In genomic region chr17:79696159-79696982, GRCh38 we compare ENCODE assay signal across 12 cellular contexts. TPM values are rescaled to one million over a fixed set of nuclear protein-coding genes. Genes with fewer than 3 reads are reported as not detected.
DNase-seq lines count a peak whose midpoint lies in the region; ATAC-seq and TF ChIP-seq lines count a peak whose summit lies in the region.
"Had no signal": no experiment of that assay in that cellular context is flagged by ENCODE, and none has a peak within 500 bp of the region (broad histone marks: within the 10 kb centered on the region; RNA-seq: fewer than 3 reads in every experiment).

No MANE protein-coding gene starts in this region.

- H3K14ac ChIP-seq in neuronal stem cell (ENCODE audit: low read length): no peak overlapping the region

- H3K27me3 ChIP-seq in neuronal stem cell (ENCODE audit: control insufficient read depth in 3 of 3, insufficient read depth in 3 of 3, low read depth in 1 of 3, low read length in 3 of 3): peaks cover 0 to 43% (median 0%) of the 10 kb centered on the region in 3 experiments
- peaks cover 14% of the 10 kb centered on the region for H3K27me3 ChIP-seq in A673 (replicated peaks; ENCODE audit: insufficient read depth, low read depth, low read length, poor library complexity)

- POLR2A ChIA-PET in A673 (lab: Charles Lee; ENCODE audit: low non-redundant PET): no interaction called here

- intact Hi-C loops in left cardiac atrium (cut with DNase I): no loop called here
- intact Hi-C loops in cardiac septum (cut with DNase I): no loop called here
- intact Hi-C loops in A673 (cut with micrococcal nuclease; ENCODE audit: unreplicated experiment): no loop called here

- H3K27ac ChIP-seq in neuronal stem cell (replicated peaks; ENCODE audit: low read length) (no peak overlapping the region), A673 (ENCODE audit: low read depth, low read length, poor library complexity, severe bottlenecking) (no peak overlapping the region)

- no peak overlapping the region for H2AFZ ChIP-seq in neuronal stem cell (ENCODE audit: low read length)

- no peak for DNase-seq in left cardiac atrium
- DNase-seq in cardiac septum (ENCODE audit: low spot score): no peak
- peak; percentile 54 for DNase-seq in cerebellum (ENCODE audit: low spot score)
- DNase-seq in neuronal stem cell (ENCODE audit: low spot score): no peak
- no peak for DNase-seq in activated T-cell treated with anti-CD3 and anti-CD28 coated beads, Interleukin-2, amount 50 U/mL, for 48 hours
- no peak for DNase-seq in NCI-H2107 treated with DMSO at 0.1 percent for 48 hours (lab: John Stamatoyannopoulos, UW; ENCODE audit: unreplicated experiment)
- DNase-seq in A673 (ENCODE audit: low spot score): no peak
- DNase-seq: activated CD4-positive, alpha-beta T cell treated with anti-CD3 and anti-CD28 coated beads for 48 hours; foreskin melanocyte; mesendoderm; NCI-H1048 had no signal

- no peak overlapping the region for H3K18ac ChIP-seq in neuronal stem cell (ENCODE audit: low read length)

- H3K9ac ChIP-seq in neuronal stem cell (ENCODE audit: low read depth, low read length, poor library complexity): no peak overlapping the region

- no peaks in the 10 kb centered on the region for H3K79me1 ChIP-seq in neuronal stem cell (ENCODE audit: low read depth, low read length)

- H3K4me3 ChIP-seq in neuronal stem cell (ENCODE audit: low read length in 2 of 2) (no peak overlapping the region), A673 (ENCODE audit: low read depth, low read length, poor library complexity, severe bottlenecking) (no peak overlapping the region)

- no peak overlapping the region for H2BK5ac ChIP-seq in neuronal stem cell (ENCODE audit: low read length)

- peaks cover 0 to 3% of the 10 kb centered on the region in 2 donors for H3K9me3 ChIP-seq in neuronal stem cell (replicated peaks in 1 of 2; ENCODE audit: control insufficient read depth in 2 of 2, insufficient read depth in 1 of 2, low read depth in 1 of 2, low read length in 2 of 2)
- H3K9me3 ChIP-seq in A673 (ENCODE audit: low read depth, low read length, poor library complexity, severe bottlenecking): no peaks in the 10 kb centered on the region

- H3K4me1 ChIP-seq in neuronal stem cell (ENCODE audit: control insufficient read depth in 2 of 2, insufficient read depth in 1 of 2, low read depth in 1 of 2, low read length in 2 of 2): peaks cover 0 to 2% of the 10 kb centered on the region in 2 donors
- H3K4me1 ChIP-seq in A673 (ENCODE audit: insufficient read depth, low read length, poor library complexity, severe bottlenecking): no peaks in the 10 kb centered on the region

- no peak overlapping the region for H4K91ac ChIP-seq in neuronal stem cell (ENCODE audit: low read depth, low read length, poor library complexity)

- ATAC-seq in left cardiac atrium (peak; percentile 36 to 78), GM19463 (IDR thresholded peaks at IDR 0.05; ENCODE audit: unreplicated experiment) (no peak)

- CTCF ChIA-PET in A673 (lab: Charles Lee): no interaction called here

- no peak overlapping the region for H2BK12ac ChIP-seq in neuronal stem cell (ENCODE audit: low read length)

- no peak overlapping the region for H3K4ac ChIP-seq in neuronal stem cell (ENCODE audit: low read length)

- WGBS in neuronal stem cell (ENCODE audit: extremely low coverage in 2 of 2, insufficient read length in 2 of 2, insufficient replicate concordance in 1 of 2), 2 donors: no CpG with 5 or more reads among the region's 25 CpGs

- peak overlapping the region; percentile 17 for H2AK5ac ChIP-seq in neuronal stem cell (ENCODE audit: low read depth, low read length)

- no peak overlapping the region for H3K4me2 ChIP-seq in neuronal stem cell (ENCODE audit: insufficient read depth, low read length, poor library complexity, severe bottlenecking)

- no peak for TF ChIP-seq CTCF in A673 (conservative IDR thresholded peaks at IDR 0.05; ENCODE audit: low read depth, low read length)

- H3K36me3 ChIP-seq in neuronal stem cell (replicated peaks in 1 of 2; ENCODE audit: control insufficient read depth in 2 of 2, insufficient read depth in 2 of 2, low read length in 2 of 2) (no peaks in the 10 kb centered on the region), A673 (ENCODE audit: insufficient read depth, low read length, poor library complexity, severe bottlenecking) (no peaks in the 10 kb centered on the region)

- no peak overlapping the region for H3K23ac ChIP-seq in neuronal stem cell (ENCODE audit: low read depth, low read length, poor library complexity)

- no peak overlapping the region for H2BK120ac ChIP-seq in neuronal stem cell (ENCODE audit: low read depth, low read length)

- BruUV-seq in A673 (replicated peaks; lab: Mats Ljungman, UMichigan): no TSS peak

- no peak overlapping the region for H2BK15ac ChIP-seq in neuronal stem cell (ENCODE audit: low read length)

- H4K8ac ChIP-seq in neuronal stem cell (ENCODE audit: low read depth, low read length): no peak overlapping the region

RNA-seq across cellular contexts. Expression of gene ENPP7, which starts 34.4 kb away (rescaled TPM):
- total RNA-seq in left cardiac atrium (not detected), cardiac septum (not detected), cerebellum (not detected), A673 (2021) (not detected in 2 replicates)
- polyA plus RNA-seq in neuronal stem cell (2013, experiment 1 of 2): not detected
- polyA plus RNA-seq in neuronal stem cell (2013, experiment 2 of 2): not detected
